Comparison of ENCODE assay signal across 15 cellular contexts in the genomic region with DNA sequence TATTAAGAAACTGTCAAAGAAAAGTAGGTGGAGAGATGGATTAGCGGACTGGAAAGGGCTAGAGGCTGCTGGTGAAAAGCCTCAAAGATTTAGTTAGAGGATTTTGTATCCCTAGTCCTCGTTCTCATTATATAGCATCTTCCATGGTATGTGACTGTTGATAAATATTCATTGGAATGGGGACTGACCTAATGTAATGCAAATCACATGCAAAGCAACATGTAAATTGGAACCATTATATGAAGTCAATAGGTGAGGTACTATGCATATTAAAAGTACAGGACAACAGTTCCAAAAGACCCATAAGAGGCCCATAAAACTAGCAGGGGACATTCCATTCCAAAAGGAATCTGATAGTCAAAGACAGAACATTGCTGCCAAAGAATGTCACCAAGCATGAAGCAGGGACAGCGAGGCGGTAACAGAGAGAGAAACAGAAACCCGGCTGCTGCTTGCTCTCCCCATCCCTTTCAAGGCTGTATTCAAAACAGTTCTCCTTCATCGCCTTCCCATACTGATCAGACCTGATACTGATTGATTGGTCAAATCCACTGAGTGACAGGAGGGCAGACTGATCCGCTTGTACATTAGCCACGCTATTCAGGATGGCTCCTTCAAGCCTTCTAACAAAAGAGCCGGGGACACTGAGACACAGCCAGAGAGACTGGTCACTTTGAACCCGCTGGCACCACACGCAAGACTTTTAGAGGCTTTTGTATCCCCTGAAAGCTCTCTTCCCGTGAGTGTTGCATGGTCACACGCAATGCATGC. TPM values are rescaled to one million over a fixed set of nuclear protein-coding genes. Genes with fewer than 3 reads are reported as not detected.
"Had no signal": no experiment of that assay in that cellular context is flagged by ENCODE, and none has a peak within 500 bp of the region (broad histone marks: within the 10 kb centered on the region; RNA-seq: fewer than 3 reads in every experiment).

No MANE protein-coding gene starts in this region.

- H3K9me3 Mint-ChIP-seq: nephron had no signal

- FAIRE-seq: TTC549 had no signal

- H3K27me3 Mint-ChIP-seq: activated CD4-positive, alpha-beta T cell treated with anti-CD3 and anti-CD28 coated beads, Interleukin-2, amount 10 ng/mL, durations not matched to agents 7 days and 5 days had no signal

- DNase-seq: activated CD4-positive, alpha-beta T cell treated with anti-CD3 and anti-CD28 coated beads, Interleukin-2, amount 10 ng/mL, durations not matched to agents 7 days and 5 days; activated gamma-delta T cell treated with Interleukin-2 at 50 U/mL for 16 hours; brain microvascular endothelial cell; cerebellar nuclear complex; gastrocnemius medialis; heart left ventricle; islet precursor cell; psoas muscle; stimulated activated naive CD8-positive, alpha-beta T cell treated with anti-CD3 and anti-CD28 coated beads, Interleukin-15, Interleukin-2, amounts not matched to agents 100 U/mL and 50 U/mL, for 24 hours; SW 1271; transverse colon had no signal

- ATAC-seq: gastrocnemius medialis; stimulated activated naive CD8-positive, alpha-beta T cell treated with anti-CD3 and anti-CD28 coated beads, Interleukin-15, Interleukin-2, amounts not matched to agents 100 U/mL and 50 U/mL, for 24 hours had no signal

- H3K27ac ChIP-seq: brain microvascular endothelial cell, gastrocnemius medialis, heart left ventricle, psoas muscle, transverse colon had no signal

- H3K36me3 ChIP-seq: brain microvascular endothelial cell, gastrocnemius medialis, heart left ventricle, transverse colon had no signal

- H3K36me3 Mint-ChIP-seq: activated naive CD8-positive, alpha-beta T cell had no signal

- H3K4me1 Mint-ChIP-seq: activated CD4-positive, alpha-beta T cell treated with anti-CD3 and anti-CD28 coated beads, Interleukin-2, amount 10 ng/mL, durations not matched to agents 7 days and 5 days had no signal

- H3K4me3 ChIP-seq: gastrocnemius medialis, heart left ventricle, psoas muscle, transverse colon had no signal

- H3K27ac Mint-ChIP-seq: activated CD4-positive, alpha-beta T cell treated with anti-CD3 and anti-CD28 coated beads, Interleukin-2, amount 10 ng/mL, durations not matched to agents 7 days and 5 days; activated naive CD8-positive, alpha-beta T cell; nephron had no signal

- H3K9me3 ChIP-seq: gastrocnemius medialis, heart left ventricle, psoas muscle, transverse colon had no signal

- H3K27me3 ChIP-seq: brain microvascular endothelial cell, gastrocnemius medialis, heart left ventricle, transverse colon had no signal

- H3K4me3 Mint-ChIP-seq: activated CD4-positive, alpha-beta T cell treated with anti-CD3 and anti-CD28 coated beads, Interleukin-2, amount 10 ng/mL, durations not matched to agents 7 days and 5 days; activated naive CD8-positive, alpha-beta T cell; nephron had no signal

- H3K4me1 ChIP-seq: gastrocnemius medialis, psoas muscle, transverse colon had no signal

RNA-seq across cellular contexts. Expression of a gene that starts 44.6 kb away (rescaled TPM):
- total RNA-seq: activated CD4-positive, alpha-beta T cell treated with anti-CD3 and anti-CD28 coated beads, Interleukin-2, amount 10 ng/mL, durations not matched to agents 7 days and 5 days; T-helper 2 cell treated with Interferon-gamma antibody and Interleukin-4, amounts not matched to agents 100 ng/mL and 5 ng/mL, for 36 hours had no signal
